26 cellular contexts compared by ENCODE assay signal in genomic region chr14:99891266-99891665, GRCh38.
"Had no signal": no experiment of that assay in that cellular context is flagged by ENCODE, and none has a peak within 500 bp of the region (broad histone marks: within the 10 kb centered on the region; RNA-seq: fewer than 3 reads in every experiment).

No MANE protein-coding gene starts in this region.

- H3K27ac ChIP-seq: left ventricle myocardium inferior, neural progenitor cell, neutrophil, parathyroid adenoma, right atrium auricular region, right lobe of liver, thyroid gland, transverse colon, upper lobe of right lung had no signal

- H3K79me2 ChIP-seq: parathyroid adenoma had no signal

- H3K27me3 ChIP-seq: neural progenitor cell, right atrium auricular region, right lobe of liver, thyroid gland, transverse colon, upper lobe of right lung had no signal

- H3K36me3 ChIP-seq: left ventricle myocardium inferior, neural progenitor cell, neutrophil, right atrium auricular region, right lobe of liver, thyroid gland, transverse colon, upper lobe of right lung had no signal

- DNase-seq: hippocampal formation; immature natural killer cell; kidney; left ventricle myocardium inferior; mesendoderm; naive B cell; natural killer cell; nephron progenitor cell; occipital lobe; right lobe of liver; stimulated activated CD4-positive, alpha-beta T cell treated with anti-CD3 and anti-CD28 coated beads, Interleukin-1b, Interleukin-23, amount 100 ng/mL, for 48 hours; stimulated activated CD4-positive, alpha-beta T cell treated with anti-CD3 and anti-CD28 coated beads, Interleukin-2, amount 100 ng/mL, for 48 hours; stimulated activated CD4-positive, alpha-beta T cell treated with anti-CD3 and anti-CD28 coated beads, Interleukin-4, amount 100 ng/mL, for 4 hours; stimulated activated CD8-positive, alpha-beta memory T cell treated with anti-CD3 and anti-CD28 coated beads, Interleukin-4, amount 100 ng/mL, for 48 hours; stimulated activated naive CD4-positive, alpha-beta T cell treated with Interleukin-2 at 50 U/mL for 16 hours; stimulated activated naive CD8-positive, alpha-beta T cell treated with anti-CD3 and anti-CD28 coated beads, Interleukin-15, amount 100 ng/mL, for 72 hours; substantia nigra; transverse colon; upper lobe of right lung had no signal

- H3K9me3 ChIP-seq: left ventricle myocardium inferior, neutrophil, right atrium auricular region, right lobe of liver, thyroid gland, transverse colon, upper lobe of right lung had no signal

- H3K4me1 ChIP-seq: left ventricle myocardium inferior, right atrium auricular region, right lobe of liver, thyroid gland, transverse colon, upper lobe of right lung had no signal

- ATAC-seq: natural killer cell; right lobe of liver; stimulated activated naive CD8-positive, alpha-beta T cell treated with anti-CD3 and anti-CD28 coated beads, Interleukin-15, amount 100 ng/mL, for 72 hours; upper lobe of right lung had no signal

- H3K4me3 ChIP-seq: left ventricle myocardium inferior, lung, neural progenitor cell, right atrium auricular region, right lobe of liver, smooth muscle cell, thyroid gland, transverse colon, upper lobe of right lung had no signal

- H3K9ac ChIP-seq: neural progenitor cell, parathyroid adenoma had no signal

- H3K4me2 ChIP-seq: smooth muscle cell had no signal

- H2AFZ ChIP-seq: neural progenitor cell, parathyroid adenoma had no signal
